ENCODE assay signal across 14 cellular contexts in genomic region chrX:152989292-152989658, GRCh38. TPM values are rescaled to one million over a fixed set of nuclear protein-coding genes. Genes with fewer than 3 reads are reported as not detected.
A peak's percentile ranks its signal among the peaks of the same experiment; 100 is the strongest.
DNase-seq lines count a peak whose midpoint lies in the region; ATAC-seq and TF ChIP-seq lines count a peak whose summit lies in the region.
"Had no signal": no experiment of that assay in that cellular context is flagged by ENCODE, and none has a peak within 500 bp of the region (broad histone marks: within the 10 kb centered on the region; RNA-seq: fewer than 3 reads in every experiment).

No MANE protein-coding gene starts in this region.

- H3K4me1 Mint-ChIP-seq in activated CD4-positive, alpha-beta T cell treated with anti-CD3 and anti-CD28 coated beads for 36 hours = no peaks in the 10 kb centered on the region
- H3K4me1 Mint-ChIP-seq in endothelial cell (ENCODE audit: unreplicated experiment) = no peaks in the 10 kb centered on the region

- no peak for TF ChIP-seq CTCF in endothelial cell (IDR thresholded peaks at IDR 0.05; ENCODE audit: unreplicated experiment)

- intact Hi-C loops in activated CD4-positive, alpha-beta T cell treated with anti-CD3 and anti-CD28 coated beads for 36 hours (cut with DNase I, micrococcal nuclease) = no loop called here

- no peaks in the 10 kb centered on the region for H3K9me3 Mint-ChIP-seq in activated CD4-positive, alpha-beta T cell treated with anti-CD3 and anti-CD28 coated beads for 36 hours (ENCODE audit: low read depth)
- H3K9me3 Mint-ChIP-seq in endothelial cell (ENCODE audit: unreplicated experiment) = no peaks in the 10 kb centered on the region

- H3K36me3 Mint-ChIP-seq in activated CD4-positive, alpha-beta T cell treated with anti-CD3 and anti-CD28 coated beads for 36 hours (ENCODE audit: low read depth) = no peaks in the 10 kb centered on the region
- no peaks in the 10 kb centered on the region for H3K36me3 Mint-ChIP-seq in endothelial cell (ENCODE audit: low read depth, unreplicated experiment)

- no peaks in the 10 kb centered on the region for H3K27me3 Mint-ChIP-seq in activated CD4-positive, alpha-beta T cell treated with anti-CD3 and anti-CD28 coated beads for 36 hours
- H3K27me3 Mint-ChIP-seq in endothelial cell (ENCODE audit: unreplicated experiment) = peaks cover 4% of the 10 kb centered on the region

- POLR2A ChIA-PET in activated CD4-positive, alpha-beta T cell treated with anti-CD3 and anti-CD28 coated beads for 36 hours (lab: Charles Lee) = no interaction called here

- ATAC-seq in activated CD4-positive, alpha-beta T cell treated with anti-CD3 and anti-CD28 coated beads for 36 hours = peak; percentile 53
- ATAC-seq in HG03103 (IDR thresholded peaks at IDR 0.05; ENCODE audit: low read depth, unreplicated experiment) (peak; percentile 30), GM18520 (IDR thresholded peaks at IDR 0.05; ENCODE audit: unreplicated experiment) (no peak)

- no peak overlapping the region for H3K4me3 Mint-ChIP-seq in activated CD4-positive, alpha-beta T cell treated with anti-CD3 and anti-CD28 coated beads for 36 hours
- no peak overlapping the region for H3K4me3 Mint-ChIP-seq in endothelial cell (ENCODE audit: unreplicated experiment)

- CTCF ChIA-PET in activated CD4-positive, alpha-beta T cell treated with anti-CD3 and anti-CD28 coated beads for 36 hours (lab: Charles Lee) = no interaction called here

- DNase-seq in activated CD4-positive, alpha-beta T cell treated with anti-CD3 and anti-CD28 coated beads for 36 hours = peak; percentile 5
- DNase-seq in activated CD4-positive, alpha-beta T cell treated with anti-CD3 and anti-CD28 coated beads for 1 hour = no peak
- DNase-seq in amniotic epithelial cell (ENCODE audit: low read depth) (peak; percentile 2), pons (ENCODE audit: low spot score) (peak; percentile 9), RPMI8226 (no peak), endothelial cell (ENCODE audit: low spot score) (no peak)
- DNase-seq: DMS79, erythroblast, NCI-H187, T1000 had no signal

- H3K27ac Mint-ChIP-seq in activated CD4-positive, alpha-beta T cell treated with anti-CD3 and anti-CD28 coated beads for 36 hours = no peak overlapping the region
- no peak overlapping the region for H3K27ac Mint-ChIP-seq in endothelial cell (ENCODE audit: unreplicated experiment)

RNA-seq across cellular contexts. Expression of gene PNMA5, which starts 4.6 kb away (rescaled TPM):
- under 1 TPM in 1 of 2 experiments, not detected in 1; 0.05 TPM for total RNA-seq in activated CD4-positive, alpha-beta T cell treated with anti-CD3 and anti-CD28 coated beads for 36 hours
- total RNA-seq in endothelial cell (ENCODE audit: unreplicated experiment) = not detected
- total RNA-seq: OCI-LY7, thoracic aorta had no signal

Comparison
In these comparisons a context has a peak if more than half of its experiments do, and no peak if none do; other contexts are left out.
1. DNase-seq: peak in activated CD4-positive, alpha-beta T cell treated with anti-CD3 and anti-CD28 coated beads for 36 hours (single experiment), amniotic epithelial cell (single experiment) and pons (single experiment); none in activated CD4-positive, alpha-beta T cell treated with anti-CD3 and anti-CD28 coated beads for 1 hour (single experiment), RPMI8226 (single experiment) and endothelial cell (single experiment).